In genomic region chr14:61246721-61247120, GRCh38 we compare ENCODE assay signal across 34 cellular contexts. TPM values are rescaled to one million over a fixed set of nuclear protein-coding genes. Genes with fewer than 3 reads are reported as not detected.
"Had no signal": no experiment of that assay in that cellular context is flagged by ENCODE, and none has a peak within 500 bp of the region (broad histone marks: within the 10 kb centered on the region; RNA-seq: fewer than 3 reads in every experiment).

No MANE protein-coding gene starts in this region.

- H3K27ac ChIP-seq: adrenal gland, body of pancreas, brain microvascular endothelial cell, breast epithelium, VCaP had no signal

- H3K4me1 ChIP-seq: adrenal gland, body of pancreas, breast epithelium had no signal

- H3K36me3 ChIP-seq: adrenal gland, brain microvascular endothelial cell, breast epithelium had no signal

- DNase-seq: activated B cell treated with CpG ODN at 0.5 μM for 24 hours; activated CD4-positive, alpha-beta memory T cell treated with anti-CD3 and anti-CD28 coated beads for 36 hours; activated CD4-positive, alpha-beta T cell treated with anti-CD3 and anti-CD28 coated beads for 4 hours; activated CD4-positive, alpha-beta T cell treated with anti-CD3 and anti-CD28 coated beads, Interleukin-2, amount 10 ng/mL, durations not matched to agents 24 days and 14 days; activated CD4-positive, alpha-beta T cell treated with anti-CD3 and anti-CD28 coated beads, Interleukin-2, amount 50 U/mL, for 1 hour; activated CD4-positive, alpha-beta T cell treated with anti-CD3 and anti-CD28 coated beads, Interleukin-2, amount 50 U/mL, for 4 hours; activated CD4-positive, CD25-positive, alpha-beta regulatory T cell treated with anti-CD3 and anti-CD28 coated beads, Interleukin-2, amount 50 U/mL, for 72 hours; activated CD8-positive, alpha-beta memory T cell treated with anti-CD3 and anti-CD28 coated beads, Interleukin-2, amount 50 U/mL, for 4 hours; activated CD8-positive, alpha-beta T cell treated with anti-CD3 and anti-CD28 coated beads for 36 hours; activated effector memory CD4-positive, alpha-beta T cell treated with anti-CD3 and anti-CD28 coated beads, Interleukin-2, amount 50 U/mL, for 16 hours; activated gamma-delta T cell treated with Interleukin-2 at 50 U/mL for 16 hours; activated naive CD4-positive, alpha-beta T cell; activated naive CD4-positive, alpha-beta T cell treated with anti-CD3 and anti-CD28 coated beads for 36 hours; activated naive CD4-positive, alpha-beta T cell treated with anti-CD3 and anti-CD28 coated beads, Interleukin-2, amount 50 U/mL, for 16 hours; activated naive CD8-positive, alpha-beta T cell treated with anti-CD3 and anti-CD28 coated beads for 36 hours; activated T-cell treated with anti-CD3 and anti-CD28 coated beads for 4 hours; activated T-cell treated with anti-CD3 and anti-CD28 coated beads, Interleukin-2, amount 50 U/mL, for 1 hour; activated T-cell treated with anti-CD3 and anti-CD28 coated beads, Interleukin-2, amount 50 U/mL, for 4 hours; activated T-cell treated with anti-CD3 and anti-CD28 coated beads, Interleukin-2, amount 50 U/mL, for 72 hours; adrenal gland; amniotic stem cell; aorta; body of pancreas; brain microvascular endothelial cell; central memory CD4-positive, alpha-beta T cell; T-helper 1 cell; T-helper 2 cell; T-helper 9 cell had no signal

- H3K9me3 ChIP-seq: adrenal gland, body of pancreas, breast epithelium had no signal

- FAIRE-seq: astrocyte, TTC549 had no signal

- H3K27me3 ChIP-seq: adrenal gland, body of pancreas, brain microvascular endothelial cell, breast epithelium had no signal

- H3K4me3 ChIP-seq: adrenal gland, body of pancreas, breast epithelium had no signal

- ATAC-seq: activated CD8-positive, alpha-beta T cell treated with anti-CD3 and anti-CD28 coated beads for 36 hours; activated naive CD4-positive, alpha-beta T cell treated with anti-CD3 and anti-CD28 coated beads, Interleukin-2, amount 50 U/mL, for 72 hours; activated T-cell treated with anti-CD3 and anti-CD28 coated beads, Interleukin-2, amount 50 U/mL, for 4 hours; activated T-cell treated with anti-CD3 and anti-CD28 coated beads, Interleukin-2, amount 50 U/mL, for 72 hours; activated T-helper 17 cell treated with anti-CD3 and anti-CD28 coated beads, Interleukin-2, amount 50 U/mL, for 72 hours; body of pancreas had no signal

RNA-seq across cellular contexts. Expression of gene TMEM30B, which starts 34.4 kb away (rescaled TPM):
- total RNA-seq: activated B cell treated with CpG ODN at 0.5 μM for 24 hours had no signal
